Comparison of ENCODE assay signal across 8 cellular contexts in genomic region chr18:48541026-48541746, GRCh38. TPM values are rescaled to one million over a fixed set of nuclear protein-coding genes. Genes with fewer than 3 reads are reported as not detected.
DNase-seq lines count a peak whose midpoint lies in the region; ATAC-seq and TF ChIP-seq lines count a peak whose summit lies in the region.

No MANE protein-coding gene starts in this region.

- H3K36me3 Mint-ChIP-seq in activated naive CD8-positive, alpha-beta T cell treated with anti-CD3 and anti-CD28 coated beads, Interleukin-2, amount 50 U/mL, for 24 hours (ENCODE audit: low read depth) = no peaks in the 10 kb centered on the region

- in situ Hi-C loops in GM13976 (cut with MboI; ENCODE audit: low sequenced_read_pairs, unreplicated experiment) = no loop called here

- no CpG with 5 or more reads among the region's 62 CpGs for WGBS in neuronal stem cell (ENCODE audit: extremely low coverage in 2 of 2, insufficient read length in 2 of 2, insufficient replicate concordance in 1 of 2), 2 donors

- peak overlapping the region; percentile 75 for H3K4me3 Mint-ChIP-seq in activated naive CD8-positive, alpha-beta T cell treated with anti-CD3 and anti-CD28 coated beads, Interleukin-2, amount 50 U/mL, for 24 hours

- H3K9me2 ChIP-seq in PC-3 (replicated peaks; ENCODE audit: low read length) = no peaks in the 10 kb centered on the region

- no peak overlapping the region for H4K8ac ChIP-seq in neuronal stem cell (ENCODE audit: low read depth, low read length)

- no peak overlapping the region for H3K27ac Mint-ChIP-seq in activated naive CD8-positive, alpha-beta T cell treated with anti-CD3 and anti-CD28 coated beads, Interleukin-2, amount 50 U/mL, for 24 hours

- H3K9me3 Mint-ChIP-seq in activated naive CD8-positive, alpha-beta T cell treated with anti-CD3 and anti-CD28 coated beads, Interleukin-2, amount 50 U/mL, for 24 hours = no peaks in the 10 kb centered on the region

- H3K23ac ChIP-seq in neuronal stem cell (ENCODE audit: low read depth, low read length, poor library complexity) = peak overlapping the region; percentile 71

- H3K9ac ChIP-seq in PC-3 (ENCODE audit: low read length) (peak overlapping the region; percentile 40; the same call in 1 of the 2 replicates), neuronal stem cell (ENCODE audit: low read depth, low read length, poor library complexity) (peak overlapping the region; percentile 83)

- no peak overlapping the region for H3K4ac ChIP-seq in neuronal stem cell (ENCODE audit: low read length)

- peak overlapping the region; percentile 50 for H3K14ac ChIP-seq in neuronal stem cell (ENCODE audit: low read length)

- H3K27ac ChIP-seq in PC-3 (ENCODE audit: low read length) (no peak overlapping the region), neuronal stem cell (replicated peaks; ENCODE audit: low read length) (no peak overlapping the region)

- intact Hi-C loops in PC-3 (cut with micrococcal nuclease) (loop anchor here (2.0 to 10.0 kb wide), 2 partner anchors 66 to 90 kb away; no protein-coding TSS in a partner anchor), Right ventricle myocardium superior (cut with DNase I) (no loop called here)

- no peak overlapping the region for H4K91ac ChIP-seq in neuronal stem cell (ENCODE audit: low read depth, low read length, poor library complexity)

- peaks cover 4% of the 10 kb centered on the region; the same call in 1 of the 2 replicates for H3K79me2 ChIP-seq in PC-3 (ENCODE audit: low read length)

- peak overlapping the region; percentile 47 for H2BK120ac ChIP-seq in neuronal stem cell (ENCODE audit: low read depth, low read length)

- H2BK12ac ChIP-seq in neuronal stem cell (ENCODE audit: low read length) = peak overlapping the region; percentile 14

- no peak for TF ChIP-seq CTCF in AG04449 (IDR thresholded peaks at IDR 0.05; ENCODE audit: insufficient read depth, low read length, missing control alignments)
- no peak for TF ChIP-seq CTCF in GM13976 (IDR thresholded peaks at IDR 0.05; ENCODE audit: borderline replicate concordance, control extremely low read depth, extremely low read depth, insufficient read depth, missing control alignments)
- TF ChIP-seq CTCF in PC-3 (conservative IDR thresholded peaks at IDR 0.05; ENCODE audit: low read depth, low read length) = no peak

- peak overlapping the region; percentile 68 for H2AFZ ChIP-seq in PC-3 (ENCODE audit: low read length)
- peak overlapping the region; percentile 99 for H2AFZ ChIP-seq in neuronal stem cell (ENCODE audit: low read length)

- BruUV-seq in PC-3 (replicated peaks; lab: Mats Ljungman, UMichigan) = no TSS peak

- no peaks in the 10 kb centered on the region for H3F3A ChIP-seq in PC-3 (ENCODE audit: low read length, unreplicated experiment)

- no peaks in the 10 kb centered on the region for H3K9me3 ChIP-seq in PC-3 (ENCODE audit: low read length)
- H3K9me3 ChIP-seq in neuronal stem cell (replicated peaks in 1 of 2; ENCODE audit: control insufficient read depth in 2 of 2, insufficient read depth in 1 of 2, low read depth in 1 of 2, low read length in 2 of 2) = no peaks in the 10 kb centered on the region

- H3K4me2 ChIP-seq in PC-3 (ENCODE audit: low read length) = peak overlapping the region; percentile 87
- peak overlapping the region; percentile 90 for H3K4me2 ChIP-seq in neuronal stem cell (ENCODE audit: insufficient read depth, low read length, poor library complexity, severe bottlenecking)

- no peaks in the 10 kb centered on the region for H4K20me1 ChIP-seq in PC-3 (ENCODE audit: low read length)

- peaks cover 25% of the 10 kb centered on the region for H3K27me3 Mint-ChIP-seq in activated naive CD8-positive, alpha-beta T cell treated with anti-CD3 and anti-CD28 coated beads, Interleukin-2, amount 50 U/mL, for 24 hours

- no peaks in the 10 kb centered on the region for H3K36me3 ChIP-seq in PC-3 (ENCODE audit: low read depth, low read length)
- H3K36me3 ChIP-seq in neuronal stem cell (replicated peaks in 1 of 2; ENCODE audit: control insufficient read depth in 2 of 2, insufficient read depth in 2 of 2, low read length in 2 of 2) = no peaks in the 10 kb centered on the region

- H3K4me3 ChIP-seq in AG04449 (ENCODE audit: low read depth, low read length) (peak overlapping the region; percentile 93), PC-3 (ENCODE audit: low read length) (peak overlapping the region; percentile 76), neuronal stem cell (ENCODE audit: low read length in 2 of 2) (peak overlapping the region; percentile 82 to 84)

- peak overlapping the region; percentile 56 for H2AK5ac ChIP-seq in neuronal stem cell (ENCODE audit: low read depth, low read length)

- H2BK5ac ChIP-seq in neuronal stem cell (ENCODE audit: low read length) = no peak overlapping the region

- DNase-seq in AG04449 (ENCODE audit: low read depth, low spot score) (no peak), GM13976 (ENCODE audit: low spot score) (peak; percentile 69), PC-3 (peak; percentile 50), Right ventricle myocardium superior (peak; percentile 88), neuronal stem cell (ENCODE audit: low spot score) (peak; percentile 65)
- DNase-seq in activated naive CD8-positive, alpha-beta T cell treated with anti-CD3 and anti-CD28 coated beads, Interleukin-2, amount 50 U/mL, for 24 hours = peak; percentile 25

- H3K4me1 ChIP-seq in PC-3 (ENCODE audit: insufficient read depth, low read length) (peaks cover 23% of the 10 kb centered on the region; the same call in 1 of the 2 replicates), neuronal stem cell (ENCODE audit: control insufficient read depth in 2 of 2, insufficient read depth in 1 of 2, low read depth in 1 of 2, low read length in 2 of 2) (peaks cover 18 to 23% of the 10 kb centered on the region in 2 donors)

- CTCF ChIA-PET in AG04449 (lab: Yijun Ruan, JAX) (interaction anchor here (1.4 kb wide), 1 partner anchor 123 kb away, joined by 3 read pairs; no protein-coding TSS in a partner anchor), PC-3 (lab: Charles Lee) (no interaction called here)

- H2BK15ac ChIP-seq in neuronal stem cell (ENCODE audit: low read length) = no peak overlapping the region

- H3K79me1 ChIP-seq in neuronal stem cell (ENCODE audit: low read depth, low read length) = no peaks in the 10 kb centered on the region

- H3K18ac ChIP-seq in neuronal stem cell (ENCODE audit: low read length) = peak overlapping the region; percentile 87

- POLR2A ChIA-PET in AG04449 (lab: Yijun Ruan, JAX) = interaction anchor here (0.6 kb wide), 1 partner anchor 53 kb away, joined by 3 read pairs; no protein-coding TSS in a partner anchor
- POLR2A ChIA-PET in PC-3 (lab: Charles Lee; ENCODE audit: unreplicated experiment) = no interaction called here

- H3K4me1 Mint-ChIP-seq in activated naive CD8-positive, alpha-beta T cell treated with anti-CD3 and anti-CD28 coated beads, Interleukin-2, amount 50 U/mL, for 24 hours = peaks cover 19% of the 10 kb centered on the region

- no peaks in the 10 kb centered on the region for H3K27me3 ChIP-seq in PC-3 (ENCODE audit: low read length)
- H3K27me3 ChIP-seq in neuronal stem cell (ENCODE audit: control insufficient read depth in 3 of 3, insufficient read depth in 3 of 3, low read depth in 1 of 3, low read length in 3 of 3) = peaks cover 0 to 12% (median 0%) of the 10 kb centered on the region in 3 experiments

- peak; percentile 35 for ATAC-seq in HG03280 (IDR thresholded peaks at IDR 0.05; ENCODE audit: unreplicated experiment)
- ATAC-seq in PC-3 = peak; percentile 68
- ATAC-seq in activated naive CD8-positive, alpha-beta T cell treated with anti-CD3 and anti-CD28 coated beads, Interleukin-2, amount 50 U/mL, for 24 hours = peak; percentile 13
- ATAC-seq in Right ventricle myocardium superior (ENCODE audit: poor library complexity) = peak; percentile 78
- no peak for ATAC-seq in GM21367 (IDR thresholded peaks at IDR 0.05; ENCODE audit: unreplicated experiment)

RNA-seq across cellular contexts. Expression of gene CTIF, which starts 2.4 kb away (rescaled TPM):
- 5.8 and 6.8 TPM in 2 replicates for total RNA-seq in PC-3 (2014; rRNA removed)
- 54.5 TPM for total RNA-seq in Right ventricle myocardium superior
- polyA plus RNA-seq in neuronal stem cell (2013, experiment 1 of 2) = 20.8 TPM
- 20.2 TPM for polyA plus RNA-seq in neuronal stem cell (2013, experiment 2 of 2)
